Comparison of ENCODE assay signal across 13 cellular contexts in genomic region chr3:4406746-4407568, GRCh38.
DNase-seq lines count a peak whose midpoint lies in the region; ATAC-seq and TF ChIP-seq lines count a peak whose summit lies in the region.
"Had no signal": no experiment of that assay in that cellular context is flagged by ENCODE, and none has a peak within 500 bp of the region (broad histone marks: within the 10 kb centered on the region; RNA-seq: fewer than 3 reads in every experiment).

No MANE protein-coding gene starts in this region.

- H3K27me3 ChIP-seq in foreskin keratinocyte: no peaks in the 10 kb centered on the region
- H3K27me3 ChIP-seq: BLaER1, colonic mucosa had no signal

- no peak overlapping the region for H3K27ac Mint-ChIP-seq in central memory CD8-positive, alpha-beta T cell (ENCODE audit: low read depth)

- H3K4me3 Mint-ChIP-seq in central memory CD8-positive, alpha-beta T cell: no peak overlapping the region
- H3K4me3 Mint-ChIP-seq: neural crest cell had no signal

- no peak overlapping the region for H3K27ac ChIP-seq in foreskin keratinocyte
- H3K27ac ChIP-seq: BLaER1, colonic mucosa, SK-N-MC had no signal

- TF ChIP-seq CTCF in GM12865 (IDR thresholded peaks at IDR 0.05; ENCODE audit: insufficient read depth, low read depth, low read length, missing control alignments): no peak
- TF ChIP-seq CTCF in foreskin keratinocyte (conservative IDR thresholded peaks at IDR 0.05): no peak

- DNase-seq in GM12865 (ENCODE audit: low read depth) (peak; percentile 56), foreskin keratinocyte (no peak), NCI-H2107 (lab: John Stamatoyannopoulos, UW) (no peak), hippocampal formation (lab: John Stamatoyannopoulos, UW) (no peak)
- DNase-seq in central memory CD8-positive, alpha-beta T cell (ENCODE audit: low spot score in 2 of 2): no peak
- no peak for DNase-seq in stimulated activated CD4-positive, alpha-beta T cell treated with anti-CD3 and anti-CD28 coated beads, Interleukin-1b, Interleukin-23, amount 100 ng/mL, for 48 hours
- DNase-seq: activated CD8-positive, alpha-beta memory T cell treated with anti-CD3 and anti-CD28 coated beads, Interleukin-2, amount 50 U/mL, for 48 hours; colonic mucosa had no signal

- peaks cover 21% of the 10 kb centered on the region for H3K4me1 Mint-ChIP-seq in central memory CD8-positive, alpha-beta T cell
- H3K4me1 Mint-ChIP-seq: neural crest cell had no signal

- H3K27me3 Mint-ChIP-seq in central memory CD8-positive, alpha-beta T cell: no peaks in the 10 kb centered on the region

- peaks cover 16% of the 10 kb centered on the region for H3K36me3 Mint-ChIP-seq in central memory CD8-positive, alpha-beta T cell (ENCODE audit: insufficient read depth)

- H3K9me3 Mint-ChIP-seq in central memory CD8-positive, alpha-beta T cell: no peaks in the 10 kb centered on the region
- H3K9me3 Mint-ChIP-seq: neural crest cell had no signal

- ATAC-seq in GM21360 (IDR thresholded peaks at IDR 0.05; ENCODE audit: unreplicated experiment): peak; percentile 39
- peak; percentile 70 for ATAC-seq in HG03175 (IDR thresholded peaks at IDR 0.05; ENCODE audit: unreplicated experiment)
- ATAC-seq in central memory CD8-positive, alpha-beta T cell (replicated peaks; ENCODE audit: extremely low read depth, poor library complexity, severe bottlenecking): peak; percentile 60
- ATAC-seq in foreskin keratinocyte: no peak

- no peak overlapping the region for H3K4me3 ChIP-seq in GM12865 (ENCODE audit: low read depth, low read length)
- H3K4me3 ChIP-seq: BLaER1, colonic mucosa, SK-N-MC had no signal

- peaks cover 8% of the 10 kb centered on the region for H3K4me1 ChIP-seq in foreskin keratinocyte
- H3K4me1 ChIP-seq: BLaER1, colonic mucosa had no signal
